ENCODE assay signal across 8 cellular contexts in the genomic region with DNA sequence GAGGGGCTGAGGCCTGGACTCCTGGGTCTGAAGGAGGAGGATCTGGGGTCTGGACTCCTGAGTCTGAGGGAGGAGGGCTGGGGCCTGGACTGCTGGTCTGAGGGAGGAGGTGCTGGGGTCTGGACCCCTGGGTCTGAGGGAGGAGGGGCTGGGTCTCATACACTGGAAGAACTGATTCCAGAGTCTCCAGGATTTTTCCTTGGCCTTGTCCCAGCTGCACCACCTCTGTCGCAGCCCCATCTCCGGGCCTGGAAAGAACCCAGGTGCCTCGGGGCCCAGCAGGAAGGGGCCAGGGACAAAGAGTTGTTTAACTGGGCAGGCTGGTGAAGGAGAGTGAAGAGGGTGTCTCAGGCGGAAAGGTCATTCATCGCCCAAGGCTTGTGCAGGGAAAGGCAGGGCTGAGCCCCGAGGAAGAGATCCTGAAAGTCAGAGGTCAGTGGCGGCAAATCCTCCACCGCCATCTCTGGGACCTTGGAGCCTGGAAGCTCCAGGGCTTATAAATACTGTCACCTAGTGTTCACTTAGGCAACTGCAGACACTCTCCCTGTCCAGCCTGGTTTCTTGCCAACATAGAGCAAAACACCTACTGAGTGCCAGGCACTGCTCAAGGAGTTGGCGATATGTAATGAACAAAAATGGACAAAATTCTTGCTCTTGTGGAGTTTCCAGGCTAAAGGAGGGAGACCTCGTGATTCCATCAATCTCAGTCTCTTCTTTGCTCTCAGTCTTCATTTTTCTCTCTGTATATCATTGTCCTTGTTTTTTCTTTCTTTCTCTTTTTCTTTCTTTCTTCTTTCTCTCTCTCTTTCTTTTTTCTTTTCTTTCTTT. TPM values are rescaled to one million over a fixed set of nuclear protein-coding genes. Genes with fewer than 3 reads are reported as not detected.
DNase-seq lines count a peak whose midpoint lies in the region; ATAC-seq and TF ChIP-seq lines count a peak whose summit lies in the region.

No MANE protein-coding gene starts in this region.

- H3K27me3 ChIP-seq in MG63: no peaks in the 10 kb centered on the region

- intact Hi-C loops in left cardiac atrium (cut with DNase I): loop anchor here (2.0 to 10.0 kb wide), 4 partner anchors 38 to 250 kb away; partner anchors contain the start of gene ZNF575 (in 1 of the 2)

- in situ Hi-C loops in GM13976 (cut with MboI; ENCODE audit: low sequenced_read_pairs, unreplicated experiment): loop anchor here (5.0 kb wide), 1 partner anchor 38 kb away; no protein-coding TSS in a partner anchor
- in situ Hi-C loops in SK-MEL-5 (cut with HindIII; ENCODE audit: low pct_unique_long_range_greater_than_20kb, low sequenced_read_pairs): no loop called here

- ATAC-seq in left cardiac atrium (peak; percentile 82 to 84), GM21360 (IDR thresholded peaks at IDR 0.05; ENCODE audit: unreplicated experiment) (no peak)

- TF ChIP-seq CTCF in GM13976 (IDR thresholded peaks at IDR 0.05; ENCODE audit: borderline replicate concordance, control extremely low read depth, extremely low read depth, insufficient read depth, missing control alignments) (peak; percentile 96), retinal pigment epithelial cell (conservative IDR thresholded peaks at IDR 0.05; ENCODE audit: low read depth, low read length) (peak; percentile 100)

- DNase-seq in AG08396 (ENCODE audit: low spot score) (peak; percentile 77), GM13976 (ENCODE audit: low spot score) (peak; percentile 73), MG63 (peak; percentile 78), SK-MEL-5 (ENCODE audit: low read depth, low spot score) (peak; percentile 82), left cardiac atrium (peak; percentile 51), retinal pigment epithelial cell (ENCODE audit: low read depth) (no peak)

- H3K9me3 ChIP-seq in MG63: no peaks in the 10 kb centered on the region

- H3K27ac ChIP-seq in angular gyrus (ENCODE audit: low read depth, low read length): peak overlapping the region; percentile 30

- H3K4me3 ChIP-seq in MG63: no peak overlapping the region
- no peak overlapping the region for H3K4me3 ChIP-seq in retinal pigment epithelial cell (ENCODE audit: low read length)

- H3K36me3 ChIP-seq in MG63: no peaks in the 10 kb centered on the region

RNA-seq across cellular contexts. Expression of gene KCNN4, which starts 4.4 kb away (rescaled TPM):
- 5.0 and 6.1 TPM in 2 replicates for total RNA-seq in MG63 (2014; rRNA removed; shearing (Covaris generic); ENCODE audit: low replicate concordance)
- total RNA-seq in SK-MEL-5 (2014; rRNA removed; shearing (Covaris generic)): 1.4 and 1.7 TPM in 2 replicates
- 2.6 and 4.6 TPM in 2 replicates for polyA plus RNA-seq in SK-MEL-5 (2015; cell fraction: cytosol; rRNA removed)
- 10.9 and 12.9 TPM in 2 replicates for polyA plus RNA-seq in SK-MEL-5 (2015; cell fraction: nucleus; rRNA removed)
- 1 to 10 TPM in 1 of 2 donors, under 1 TPM in 1; 0.71 to 1.4 TPM for total RNA-seq in left cardiac atrium

RNA-seq across cellular contexts. Expression of gene LYPD5, which starts 17.1 kb away (rescaled TPM):
- total RNA-seq in MG63 (2014; rRNA removed; shearing (Covaris generic); ENCODE audit: low replicate concordance): not detected in 2 replicates
- total RNA-seq in SK-MEL-5 (2014; rRNA removed; shearing (Covaris generic)): not detected in 2 replicates
- polyA plus RNA-seq in SK-MEL-5 (2015; cell fraction: cytosol; rRNA removed): 0.06 TPM in 1 of 2 replicates, not detected in the other
- not detected in 2 replicates for polyA plus RNA-seq in SK-MEL-5 (2015; cell fraction: nucleus; rRNA removed)
- 1 to 10 TPM; 1.3 to 2.1 TPM for total RNA-seq in left cardiac atrium

RNA-seq across cellular contexts. Expression of gene SMG9, which starts 30.4 kb away (rescaled TPM):
- total RNA-seq in MG63 (2014; rRNA removed; shearing (Covaris generic); ENCODE audit: low replicate concordance): 40.8 and 58.6 TPM in 2 replicates
- total RNA-seq in SK-MEL-5 (2014; rRNA removed; shearing (Covaris generic)): 16.3 and 21.1 TPM in 2 replicates
- polyA plus RNA-seq in SK-MEL-5 (2015; cell fraction: cytosol; rRNA removed): 28.4 and 33.9 TPM in 2 replicates
- polyA plus RNA-seq in SK-MEL-5 (2015; cell fraction: nucleus; rRNA removed): 59.2 and 92.8 TPM in 2 replicates
- total RNA-seq in left cardiac atrium: 10 to 100 TPM; 19.4 to 22.1 TPM

RNA-seq across cellular contexts. Expression of gene ZNF283, which starts 41.9 kb away (rescaled TPM):
- total RNA-seq in MG63 (2014; rRNA removed; shearing (Covaris generic); ENCODE audit: low replicate concordance): 5.4 and 9.0 TPM in 2 replicates
- total RNA-seq in SK-MEL-5 (2014; rRNA removed; shearing (Covaris generic)): 8.7 and 11.9 TPM in 2 replicates
- polyA plus RNA-seq in SK-MEL-5 (2015; cell fraction: cytosol; rRNA removed): 3.4 and 5.2 TPM in 2 replicates
- polyA plus RNA-seq in SK-MEL-5 (2015; cell fraction: nucleus; rRNA removed): 23.4 and 23.7 TPM in 2 replicates
- 10 to 100 TPM in 1 of 2 donors, 1 to 10 TPM in 1; 9.5 to 10.7 TPM for total RNA-seq in left cardiac atrium
